ENCODE assay signal across 9 cellular contexts in the genomic region with DNA sequence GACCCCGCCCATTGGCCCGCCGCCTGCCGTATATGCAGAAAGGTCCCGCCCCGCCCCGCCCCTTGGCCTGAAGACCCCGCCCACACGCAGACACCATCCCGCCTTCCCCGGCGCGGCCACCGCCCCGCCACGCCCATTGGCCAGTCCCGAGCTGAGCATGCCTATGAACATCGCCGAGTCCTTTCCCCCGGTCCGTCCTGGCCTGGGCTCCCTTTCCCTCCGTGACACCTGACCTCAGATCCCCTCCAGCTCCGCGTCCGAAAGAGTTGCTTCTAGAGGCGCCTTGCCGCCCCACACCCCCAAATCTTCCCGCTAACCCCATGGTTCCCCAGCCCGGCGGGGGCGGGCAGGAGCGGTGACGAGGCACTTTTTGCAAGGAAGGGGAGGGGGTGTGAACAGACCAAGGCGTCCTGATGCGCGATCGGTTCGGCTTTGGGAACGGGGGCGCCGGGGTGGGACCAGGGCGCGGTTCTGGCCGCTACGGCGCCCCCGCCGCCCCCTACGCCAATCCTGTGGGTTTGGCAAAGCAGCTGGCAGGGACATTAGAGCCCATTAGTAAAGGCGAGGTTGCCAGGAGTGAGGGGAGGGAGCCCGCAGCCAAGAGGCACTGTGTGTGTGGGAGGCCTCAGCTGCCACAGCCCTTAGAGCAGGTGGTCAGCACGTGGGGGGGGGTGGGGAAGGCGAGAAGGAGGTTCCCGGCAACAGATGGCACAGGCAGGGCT. TPM values are rescaled to one million over a fixed set of nuclear protein-coding genes. Genes with fewer than 3 reads are reported as not detected.
DNase-seq lines count a peak whose midpoint lies in the region; ATAC-seq, FAIRE-seq and TF ChIP-seq lines count a peak whose summit lies in the region.
"Had no signal": no experiment of that assay in that cellular context is flagged by ENCODE, and none has a peak within 500 bp of the region (broad histone marks: within the 10 kb centered on the region; RNA-seq: fewer than 3 reads in every experiment).

No MANE protein-coding gene starts in this region.

- H3K4me1 Mint-ChIP-seq in CD8-positive, alpha-beta T cell (ENCODE audit: low read depth) = peaks cover 7% of the 10 kb centered on the region
- peaks cover 2 to 7% (median 5%) of the 10 kb centered on the region in 4 donors for H3K4me1 Mint-ChIP-seq in naive thymus-derived CD8-positive, alpha-beta T cell
- peaks cover 6% of the 10 kb centered on the region for H3K4me1 Mint-ChIP-seq in stimulated activated effector memory CD8-positive, alpha-beta T cell treated with anti-CD3 and anti-CD28 coated beads, Interleukin-12 subunit alpha, Interleukin-12 subunit beta, amount 100 ng/mL, for 72 hours

- DNase-seq in CD8-positive, alpha-beta T cell = peak; percentile 67 to 90 (median 81)
- DNase-seq in LHCN-M2 (ENCODE audit: low read depth) = peak; percentile 89
- DNase-seq in RCC 7860 (ENCODE audit: low spot score) = peak; percentile 71
- peak; percentile 70 to 83 for DNase-seq in activated T-helper 1 cell treated with anti-CD3 and anti-CD28 coated beads, Interleukin-2, amount 50 U/mL, for 16 hours (ENCODE audit: low read depth in 1 of 2, low spot score in 1 of 2)
- DNase-seq in fibroblast of gingiva (ENCODE audit: low read depth) = peak; percentile 94
- peak; percentile 53 to 92 (median 78) for DNase-seq in naive thymus-derived CD8-positive, alpha-beta T cell
- DNase-seq in stimulated activated effector memory CD8-positive, alpha-beta T cell treated with anti-CD3 and anti-CD28 coated beads, Interleukin-12 subunit alpha, Interleukin-12 subunit beta, amount 100 ng/mL, for 72 hours (ENCODE audit: low spot score in 2 of 2) = peak; percentile 77 to 93

- peak overlapping the region; percentile 75 for H3K27ac Mint-ChIP-seq in CD8-positive, alpha-beta T cell
- peak overlapping the region in 9 of 10 donors; percentile 41 to 91 (median 80) for H3K27ac Mint-ChIP-seq in naive thymus-derived CD8-positive, alpha-beta T cell
- H3K27ac Mint-ChIP-seq in stimulated activated effector memory CD8-positive, alpha-beta T cell treated with anti-CD3 and anti-CD28 coated beads, Interleukin-12 subunit alpha, Interleukin-12 subunit beta, amount 100 ng/mL, for 72 hours = peak overlapping the region; percentile 99

- FAIRE-seq in RCC 7860 (lab: Jason Lieb, UNC) = no peak
- FAIRE-seq: endometrium had no signal

- peaks cover 21% of the 10 kb centered on the region for H3K36me3 Mint-ChIP-seq in CD8-positive, alpha-beta T cell
- H3K36me3 Mint-ChIP-seq in naive thymus-derived CD8-positive, alpha-beta T cell = peaks cover 0 to 16% (median 0%) of the 10 kb centered on the region in 3 donors
- peaks cover 8% of the 10 kb centered on the region for H3K36me3 Mint-ChIP-seq in stimulated activated effector memory CD8-positive, alpha-beta T cell treated with anti-CD3 and anti-CD28 coated beads, Interleukin-12 subunit alpha, Interleukin-12 subunit beta, amount 100 ng/mL, for 72 hours

- no peaks in the 10 kb centered on the region for H3K36me3 ChIP-seq in CD8-positive, alpha-beta T cell (ENCODE audit: insufficient read depth, low read length)

- POLR2A ChIA-PET in CD8-positive, alpha-beta T cell (lab: Charles Lee) = interaction anchor here (0.7 to 1.0 kb wide), 4 partner anchors 26 to 60 kb away, joined by 3 to 4 read pairs (median 3); a partner anchor contains a TSS
- POLR2A ChIA-PET in naive thymus-derived CD8-positive, alpha-beta T cell (lab: Charles Lee) = interaction anchor here (0.7 to 1.6 kb wide), 8 partner anchors 9 to 126 kb away, joined by 3 to 4 read pairs (median 3); a partner anchor contains a TSS

- peak; percentile 88 for ATAC-seq in CD8-positive, alpha-beta T cell
- peak; percentile 44 for ATAC-seq in GM21515 (IDR thresholded peaks at IDR 0.05; ENCODE audit: unreplicated experiment)
- ATAC-seq in naive thymus-derived CD8-positive, alpha-beta T cell = peak; percentile 83 to 86
- peak; percentile 84 for ATAC-seq in stimulated activated effector memory CD8-positive, alpha-beta T cell treated with anti-CD3 and anti-CD28 coated beads, Interleukin-12 subunit alpha, Interleukin-12 subunit beta, amount 100 ng/mL, for 72 hours

- peak overlapping the region; percentile 76 for H3K4me3 ChIP-seq in CD8-positive, alpha-beta T cell (ENCODE audit: low read depth, low read length)

- TF ChIP-seq CTCF in CD8-positive, alpha-beta T cell (IDR thresholded peaks at IDR 0.05) = no peak

- peak overlapping the region; percentile 88 for H3K4me3 Mint-ChIP-seq in CD8-positive, alpha-beta T cell
- H3K4me3 Mint-ChIP-seq in naive thymus-derived CD8-positive, alpha-beta T cell = peak overlapping the region; percentile 86 to 94 (median 89)
- no peak overlapping the region for H3K4me3 Mint-ChIP-seq in stimulated activated effector memory CD8-positive, alpha-beta T cell treated with anti-CD3 and anti-CD28 coated beads, Interleukin-12 subunit alpha, Interleukin-12 subunit beta, amount 100 ng/mL, for 72 hours

- H3K27me3 Mint-ChIP-seq in CD8-positive, alpha-beta T cell (ENCODE audit: low read depth) = no peaks in the 10 kb centered on the region
- H3K27me3 Mint-ChIP-seq in naive thymus-derived CD8-positive, alpha-beta T cell = no peaks in the 10 kb centered on the region

- no peaks in the 10 kb centered on the region for H3K9me3 ChIP-seq in CD8-positive, alpha-beta T cell (ENCODE audit: low read length)

- H3K27me3 ChIP-seq in CD8-positive, alpha-beta T cell (ENCODE audit: insufficient read depth, low read length) = no peaks in the 10 kb centered on the region

- H3K4me1 ChIP-seq in CD8-positive, alpha-beta T cell (ENCODE audit: insufficient read depth, low read length) = peaks cover 23% of the 10 kb centered on the region

- intact Hi-C loops in CD8-positive, alpha-beta T cell (cut with DNase I, micrococcal nuclease) = loop anchor here (1.0 to 2.0 kb wide), 6 partner anchors 24 to 87 kb away; a partner anchor contains a TSS

- no peak overlapping the region for H3K27ac ChIP-seq in CD8-positive, alpha-beta T cell (ENCODE audit: low read depth, low read length)

- CTCF ChIA-PET in CD8-positive, alpha-beta T cell (lab: Charles Lee) = interaction anchor here (0.9 to 1.0 kb wide), 2 partner anchors 56 to 128 kb away, joined by 3 read pairs; no protein-coding TSS in a partner anchor

- no peaks in the 10 kb centered on the region for H3K9me3 Mint-ChIP-seq in CD8-positive, alpha-beta T cell
- H3K9me3 Mint-ChIP-seq in naive thymus-derived CD8-positive, alpha-beta T cell = no peaks in the 10 kb centered on the region
- no peaks in the 10 kb centered on the region for H3K9me3 Mint-ChIP-seq in stimulated activated effector memory CD8-positive, alpha-beta T cell treated with anti-CD3 and anti-CD28 coated beads, Interleukin-12 subunit alpha, Interleukin-12 subunit beta, amount 100 ng/mL, for 72 hours

RNA-seq across cellular contexts. Expression of a gene that starts 0.4 kb away (rescaled TPM):
- total RNA-seq in CD8-positive, alpha-beta T cell = 1 to 10 TPM; 3.5 to 4.3 TPM
- total RNA-seq in LHCN-M2 (2014; rRNA removed) = 39.9 and 41.3 TPM in 2 replicates
- polyA plus RNA-seq in LHCN-M2 (2012) = 25.5 TPM
- total RNA-seq in naive thymus-derived CD8-positive, alpha-beta T cell = 10 to 100 TPM; 15.6 to 16.9 TPM
- 1 to 10 TPM in 1 of 3 donors, under 1 TPM in 2; 0.80 to 1.2 (median 0.83) TPM for polyA plus RNA-seq in naive thymus-derived CD8-positive, alpha-beta T cell

RNA-seq across cellular contexts. Expression of a gene that starts 25.8 kb away (rescaled TPM):
- 10 to 100 TPM; 14.0 to 14.2 TPM for total RNA-seq in CD8-positive, alpha-beta T cell
- 37.2 and 54.7 TPM in 2 replicates for total RNA-seq in LHCN-M2 (2014; rRNA removed)
- 26.3 TPM for polyA plus RNA-seq in LHCN-M2 (2012)
- total RNA-seq in naive thymus-derived CD8-positive, alpha-beta T cell = 10 to 100 TPM; 39.2 to 39.3 TPM
- polyA plus RNA-seq in naive thymus-derived CD8-positive, alpha-beta T cell = 10 to 100 TPM in 2 of 3 donors, 1 to 10 TPM in 1; 9.8 to 14.8 (median 13.3) TPM

RNA-seq across cellular contexts. Expression of a gene that starts 26.1 kb away (rescaled TPM):
- 1 to 10 TPM; 5.9 to 6.4 TPM for total RNA-seq in CD8-positive, alpha-beta T cell
- total RNA-seq in LHCN-M2 (2014; rRNA removed) = 9.2 and 11.1 TPM in 2 replicates
- 7.4 TPM for polyA plus RNA-seq in LHCN-M2 (2012)
- 1 to 10 TPM; 6.3 to 8.1 TPM for total RNA-seq in naive thymus-derived CD8-positive, alpha-beta T cell
- polyA plus RNA-seq in naive thymus-derived CD8-positive, alpha-beta T cell = 1 to 10 TPM; 2.9 to 5.7 (median 4.0) TPM

RNA-seq across cellular contexts. Expression of a gene that starts 59.4 kb away (rescaled TPM):
- 1 to 10 TPM; 3.5 to 3.8 TPM for total RNA-seq in CD8-positive, alpha-beta T cell
- 1.6 and 2.0 TPM in 2 replicates for total RNA-seq in LHCN-M2 (2014; rRNA removed)
- polyA plus RNA-seq in LHCN-M2 (2012) = 5.5 TPM
- total RNA-seq in naive thymus-derived CD8-positive, alpha-beta T cell = 1 to 10 TPM; 7.0 to 7.1 TPM
- 1 to 10 TPM; 2.5 to 4.6 (median 3.4) TPM for polyA plus RNA-seq in naive thymus-derived CD8-positive, alpha-beta T cell
